ENCODE assay signal across 14 cellular contexts in the genomic region with DNA sequence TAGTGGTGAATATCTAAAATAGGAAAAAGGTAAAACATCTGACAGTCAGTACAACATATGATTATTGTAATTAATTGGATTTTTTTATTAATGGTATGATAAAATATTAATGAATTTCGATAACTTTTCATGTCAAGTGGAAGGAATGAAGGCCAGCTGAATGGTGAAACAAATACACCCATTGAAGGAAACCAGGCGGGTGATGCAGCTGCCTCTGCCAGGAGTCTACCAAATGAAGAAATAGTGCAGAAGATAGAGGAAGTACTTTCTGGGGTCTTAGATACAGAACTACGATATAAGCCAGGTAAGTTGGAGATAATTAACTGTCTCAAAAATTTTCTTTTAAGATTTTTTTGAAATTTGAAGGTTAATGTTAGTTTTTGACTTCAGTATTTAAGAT. TPM values are rescaled to one million over a fixed set of nuclear protein-coding genes. Genes with fewer than 3 reads are reported as not detected.
DNase-seq lines count a peak whose midpoint lies in the region; ATAC-seq and TF ChIP-seq lines count a peak whose summit lies in the region.
"Had no signal": no experiment of that assay in that cellular context is flagged by ENCODE, and none has a peak within 500 bp of the region (broad histone marks: within the 10 kb centered on the region; RNA-seq: fewer than 3 reads in every experiment).

No MANE protein-coding gene starts in this region.

- no peaks in the 10 kb centered on the region for H3K9me3 Mint-ChIP-seq in IgD-negative memory B cell
- H3K9me3 Mint-ChIP-seq in WTC11 = no peaks in the 10 kb centered on the region
- no peaks in the 10 kb centered on the region for H3K9me3 Mint-ChIP-seq in mesothelial cell of epicardium
- H3K9me3 Mint-ChIP-seq: dendritic cell treated with granulocyte-macrophage colony-stimulating factor and Interleukin-4, amounts not matched to agents 40 ng/mL and 50 ng/mL, for 4 days had no signal

- TF ChIP-seq CTCF in WTC11 (IDR thresholded peaks at IDR 0.05) (no peak), mesothelial cell of epicardium (IDR thresholded peaks at IDR 0.05; ENCODE audit: unreplicated experiment) (no peak)

- H3K4me1 Mint-ChIP-seq in IgD-negative memory B cell = peaks cover 14 to 28% (median 19%) of the 10 kb centered on the region in 3 donors
- H3K4me1 Mint-ChIP-seq in WTC11 = peaks cover 15% of the 10 kb centered on the region
- H3K4me1 Mint-ChIP-seq in mesothelial cell of epicardium = peaks cover 30% of the 10 kb centered on the region

- H3K36me3 Mint-ChIP-seq in IgD-negative memory B cell (peaks cover under 1% of the 10 kb centered on the region), WTC11 (peaks cover 50% of the 10 kb centered on the region), mesothelial cell of epicardium (peaks cover 23% of the 10 kb centered on the region)

- H3K9me3 ChIP-seq in BLaER1 treated with 17β-estradiol and CSF1 and Interleukin-3, amounts not matched to agents 10 nM and 100 nM (replicated peaks in 1 of 11) = peaks cover 0 to 11% (median 0%) of the 10 kb centered on the region in 11 experiments; a peak in 3 of 22 replicates
- H3K9me3 ChIP-seq: SJSA1 had no signal

- H3K27me3 Mint-ChIP-seq in IgD-negative memory B cell (no peaks in the 10 kb centered on the region), WTC11 (ENCODE audit: low read depth) (no peaks in the 10 kb centered on the region), mesothelial cell of epicardium (ENCODE audit: low read depth) (no peaks in the 10 kb centered on the region)
- H3K27me3 Mint-ChIP-seq: dendritic cell treated with granulocyte-macrophage colony-stimulating factor and Interleukin-4, amounts not matched to agents 40 ng/mL and 50 ng/mL, for 4 days had no signal

- peak overlapping the region in 9 of 11 experiments; percentile 78 to 97 (median 89); a peak in 12 of 22 replicates for H3K4me2 ChIP-seq in BLaER1 treated with 17β-estradiol and CSF1 and Interleukin-3, amounts not matched to agents 10 nM and 100 nM

- peak overlapping the region in 1 of 10 experiments; percentile 84; a peak in 1 of 20 replicates for H3K4me3 ChIP-seq in BLaER1 treated with 17β-estradiol and CSF1 and Interleukin-3, amounts not matched to agents 10 nM and 100 nM
- H3K4me3 ChIP-seq: SJSA1 had no signal

- peak overlapping the region in 1 of 11 experiments; percentile 100; a peak in 1 of 22 replicates for H3K27ac ChIP-seq in BLaER1 treated with 17β-estradiol and CSF1 and Interleukin-3, amounts not matched to agents 10 nM and 100 nM
- H3K27ac ChIP-seq: SJSA1 had no signal

- no peak for DNase-seq in WTC11 (ENCODE audit: low spot score)
- no peak for DNase-seq in mesothelial cell of epicardium (ENCODE audit: low spot score in 2 of 2, unreplicated experiment in 2 of 2)
- DNase-seq in SK-N-DZ (ENCODE audit: low spot score) = no peak
- no peak for DNase-seq in HK-2 (ENCODE audit: unreplicated experiment)
- no peak for DNase-seq in stimulated activated CD4-positive, alpha-beta T cell treated with anti-CD3 and anti-CD28 coated beads, Interleukin-2, amount 100 ng/mL, for 24 hours
- DNase-seq: activated CD4-positive, alpha-beta T cell treated with anti-CD3 and anti-CD28 coated beads, Interleukin-2, amount 50 U/mL, for 1 hour; kidney glomerular epithelial cell; NCI-H1694; NCI-H524 treated with DMSO at 0.1 percent for 48 hours had no signal

- no peak for ATAC-seq in WTC11
- ATAC-seq in HG03378 (IDR thresholded peaks at IDR 0.05; ENCODE audit: unreplicated experiment) = no peak

- peak overlapping the region in 2 of 11 experiments; percentile 99; a peak in 1 of 22 replicates for H3K9ac ChIP-seq in BLaER1 treated with 17β-estradiol and CSF1 and Interleukin-3, amounts not matched to agents 10 nM and 100 nM

- H3K4me1 ChIP-seq in BLaER1 treated with 17β-estradiol and CSF1 and Interleukin-3, amounts not matched to agents 10 nM and 100 nM = peaks cover 7 to 25% (median 19%) of the 10 kb centered on the region in 10 experiments

- peaks cover 48 to 56% (median 51%) of the 10 kb centered on the region in 11 experiments for H3K36me3 ChIP-seq in BLaER1 treated with 17β-estradiol and CSF1 and Interleukin-3, amounts not matched to agents 10 nM and 100 nM

- H3K27ac Mint-ChIP-seq in IgD-negative memory B cell (peak overlapping the region in 1 of 3 donors; percentile 34), WTC11 (peak overlapping the region; percentile 84; the same call in 1 of the 2 replicates), mesothelial cell of epicardium (peak overlapping the region; percentile 40)
- H3K27ac Mint-ChIP-seq: dendritic cell treated with granulocyte-macrophage colony-stimulating factor and Interleukin-4, amounts not matched to agents 40 ng/mL and 50 ng/mL, for 4 days had no signal

- POLR2A ChIA-PET in WTC11 (lab: Charles Lee) = no interaction called here

- peak overlapping the region in 3 of 4 donors; percentile 30 to 68 (median 66) for H3K4me3 Mint-ChIP-seq in IgD-negative memory B cell
- H3K4me3 Mint-ChIP-seq in WTC11 = no peak overlapping the region
- no peak overlapping the region for H3K4me3 Mint-ChIP-seq in mesothelial cell of epicardium
- H3K4me3 Mint-ChIP-seq: dendritic cell treated with granulocyte-macrophage colony-stimulating factor and Interleukin-4, amounts not matched to agents 40 ng/mL and 50 ng/mL, for 4 days had no signal

- peaks cover 77 to 81% (median 79%) of the 10 kb centered on the region in 11 experiments for H4K20me1 ChIP-seq in BLaER1 treated with 17β-estradiol and CSF1 and Interleukin-3, amounts not matched to agents 10 nM and 100 nM

- H3K27me3 ChIP-seq in BLaER1 treated with 17β-estradiol and CSF1 and Interleukin-3, amounts not matched to agents 10 nM and 100 nM = no peaks in the 10 kb centered on the region
- H3K27me3 ChIP-seq: SJSA1 had no signal

- CTCF ChIA-PET in WTC11 (lab: Charles Lee) = no interaction called here

TF ChIP-seq in WTC11, 78 proteins besides CTCF, POLR2A, EP300 and RAD21 (continues in another document):
- TF ChIP-seq, protein P1, sequence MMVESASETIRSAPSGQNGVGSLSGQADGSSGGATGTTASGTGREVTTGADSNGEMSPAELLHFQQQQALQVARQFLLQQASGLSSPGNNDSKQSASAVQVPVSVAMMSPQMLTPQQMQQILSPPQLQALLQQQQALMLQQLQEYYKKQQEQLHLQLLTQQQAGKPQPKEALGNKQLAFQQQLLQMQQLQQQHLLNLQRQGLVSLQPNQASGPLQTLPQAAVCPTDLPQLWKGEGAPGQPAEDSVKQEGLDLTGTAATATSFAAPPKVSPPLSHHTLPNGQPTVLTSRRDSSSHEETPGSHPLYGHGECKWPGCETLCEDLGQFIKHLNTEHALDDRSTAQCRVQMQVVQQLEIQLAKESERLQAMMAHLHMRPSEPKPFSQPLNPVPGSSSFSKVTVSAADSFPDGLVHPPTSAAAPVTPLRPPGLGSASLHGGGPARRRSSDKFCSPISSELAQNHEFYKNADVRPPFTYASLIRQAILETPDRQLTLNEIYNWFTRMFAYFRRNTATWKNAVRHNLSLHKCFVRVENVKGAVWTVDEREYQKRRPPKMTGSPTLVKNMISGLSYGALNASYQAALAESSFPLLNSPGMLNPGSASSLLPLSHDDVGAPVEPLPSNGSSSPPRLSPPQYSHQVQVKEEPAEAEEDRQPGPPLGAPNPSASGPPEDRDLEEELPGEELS (CRISPR knock-in tag; IDR thresholded peaks at IDR 0.05) = no peak
- TF ChIP-seq, protein P2, sequence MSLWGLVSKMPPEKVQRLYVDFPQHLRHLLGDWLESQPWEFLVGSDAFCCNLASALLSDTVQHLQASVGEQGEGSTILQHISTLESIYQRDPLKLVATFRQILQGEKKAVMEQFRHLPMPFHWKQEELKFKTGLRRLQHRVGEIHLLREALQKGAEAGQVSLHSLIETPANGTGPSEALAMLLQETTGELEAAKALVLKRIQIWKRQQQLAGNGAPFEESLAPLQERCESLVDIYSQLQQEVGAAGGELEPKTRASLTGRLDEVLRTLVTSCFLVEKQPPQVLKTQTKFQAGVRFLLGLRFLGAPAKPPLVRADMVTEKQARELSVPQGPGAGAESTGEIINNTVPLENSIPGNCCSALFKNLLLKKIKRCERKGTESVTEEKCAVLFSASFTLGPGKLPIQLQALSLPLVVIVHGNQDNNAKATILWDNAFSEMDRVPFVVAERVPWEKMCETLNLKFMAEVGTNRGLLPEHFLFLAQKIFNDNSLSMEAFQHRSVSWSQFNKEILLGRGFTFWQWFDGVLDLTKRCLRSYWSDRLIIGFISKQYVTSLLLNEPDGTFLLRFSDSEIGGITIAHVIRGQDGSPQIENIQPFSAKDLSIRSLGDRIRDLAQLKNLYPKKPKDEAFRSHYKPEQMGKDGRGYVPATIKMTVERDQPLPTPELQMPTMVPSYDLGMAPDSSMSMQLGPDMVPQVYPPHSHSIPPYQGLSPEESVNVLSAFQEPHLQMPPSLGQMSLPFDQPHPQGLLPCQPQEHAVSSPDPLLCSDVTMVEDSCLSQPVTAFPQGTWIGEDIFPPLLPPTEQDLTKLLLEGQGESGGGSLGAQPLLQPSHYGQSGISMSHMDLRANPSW (CRISPR knock-in tag; conservative IDR thresholded peaks at IDR 0.05; ENCODE audit: low read depth) = no peak
- TF ChIP-seq, protein P3, sequence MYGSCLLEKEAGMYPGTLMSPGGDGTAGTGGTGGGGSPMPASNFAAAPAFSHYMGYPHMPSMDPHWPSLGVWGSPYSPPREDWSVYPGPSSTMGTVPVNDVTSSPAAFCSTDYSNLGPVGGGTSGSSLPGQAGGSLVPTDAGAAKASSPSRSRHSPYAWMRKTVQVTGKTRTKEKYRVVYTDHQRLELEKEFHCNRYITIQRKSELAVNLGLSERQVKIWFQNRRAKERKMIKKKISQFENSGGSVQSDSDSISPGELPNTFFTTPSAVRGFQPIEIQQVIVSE (CRISPR knock-in tag; IDR thresholded peaks at IDR 0.05; ENCODE audit: borderline replicate concordance) = no peak

RNA-seq across cellular contexts. Expression of a gene that starts 3.2 kb away (rescaled TPM):
- polyA plus RNA-seq in IgD-negative memory B cell = 699 TPM
- total RNA-seq in WTC11 (2021) (259 to 309 TPM (median 274 TPM) in 3 replicates), mesothelial cell of epicardium (427 to 437 TPM (median 428 TPM) in 3 replicates)
- polyA plus RNA-seq in SK-N-DZ (2014; cell fraction: cytosol; rRNA removed) = 49.5 and 146 TPM in 2 replicates
- polyA plus RNA-seq in SK-N-DZ (2014; cell fraction: nucleus; rRNA removed) = 127 and 213 TPM in 2 replicates

RNA-seq across cellular contexts. Expression of a gene that starts 4.2 kb away (rescaled TPM):
- 44.7 TPM for polyA plus RNA-seq in IgD-negative memory B cell
- 173 to 223 TPM (median 177 TPM) in 3 replicates for total RNA-seq in WTC11 (2021)
- 85.1 to 88.4 TPM (median 85.3 TPM) in 3 replicates for total RNA-seq in mesothelial cell of epicardium
- polyA plus RNA-seq in SK-N-DZ (2014; cell fraction: cytosol; rRNA removed) = 95.4 and 151 TPM in 2 replicates
- 117 and 174 TPM in 2 replicates for polyA plus RNA-seq in SK-N-DZ (2014; cell fraction: nucleus; rRNA removed)

RNA-seq across cellular contexts. Expression of a gene that starts 42.4 kb away (rescaled TPM):
- polyA plus RNA-seq in IgD-negative memory B cell = 1.5 TPM
- 27.5 to 32.2 TPM (median 29.6 TPM) in 3 replicates for total RNA-seq in WTC11 (2021)
- total RNA-seq in mesothelial cell of epicardium = 16.4 to 21.8 TPM (median 20.0 TPM) in 3 replicates
- polyA plus RNA-seq in SK-N-DZ (2014; cell fraction: cytosol; rRNA removed) = 41.2 and 43.5 TPM in 2 replicates
- 49.7 and 67.7 TPM in 2 replicates for polyA plus RNA-seq in SK-N-DZ (2014; cell fraction: nucleus; rRNA removed)

RNA-seq across cellular contexts. Expression of a gene that starts 54.6 kb away (rescaled TPM):
- polyA plus RNA-seq in IgD-negative memory B cell = 0.21 TPM
- total RNA-seq in WTC11 (2021) (2.6 to 4.0 TPM (median 3.5 TPM) in 3 replicates), mesothelial cell of epicardium (2.6 to 3.1 TPM (median 2.8 TPM) in 3 replicates)
- polyA plus RNA-seq in SK-N-DZ (2014; cell fraction: cytosol; rRNA removed) = 0.78 and 2.2 TPM in 2 replicates
- polyA plus RNA-seq in SK-N-DZ (2014; cell fraction: nucleus; rRNA removed) = 1.0 TPM in 2 replicates

Comparison
In these comparisons a context has a peak if more than half of its experiments do, and no peak if none do; other contexts are left out.
1. H3K4me3 Mint-ChIP-seq: peak in IgD-negative memory B cell (3 of 4); none in WTC11 (single experiment) and mesothelial cell of epicardium (single experiment).